In genomic region chr1:201021333-201022177, GRCh38 we compare ENCODE assay signal across 10 cellular contexts. TPM values are rescaled to one million over a fixed set of nuclear protein-coding genes. Genes with fewer than 3 reads are reported as not detected.
A peak's percentile ranks its signal among the peaks of the same experiment; 100 is the strongest.
DNase-seq lines count a peak whose midpoint lies in the region; ATAC-seq and TF ChIP-seq lines count a peak whose summit lies in the region.
"Had no signal": no experiment of that assay in that cellular context is flagged by ENCODE, and none has a peak within 500 bp of the region (broad histone marks: within the 10 kb centered on the region; RNA-seq: fewer than 3 reads in every experiment).

No MANE protein-coding gene starts in this region.

- H3K9me3 ChIP-seq in CD4-positive, CD25-positive, alpha-beta regulatory T cell (ENCODE audit: control insufficient read depth in 2 of 2, low read length in 2 of 2): no peaks in the 10 kb centered on the region
- H3K9me3 ChIP-seq in mucosa of stomach (ENCODE audit: control insufficient read depth, low read length) (no peaks in the 10 kb centered on the region), esophagus squamous epithelium (no peaks in the 10 kb centered on the region)
- H3K9me3 ChIP-seq: heart right ventricle had no signal

- H3F3A ChIP-seq in GM23338 (replicated peaks; ENCODE audit: low read depth): 0 out of 2 replicates have a peak, but pooled peaks cover 3% of the 10 kb centered on the region

- peaks cover 3% of the 10 kb centered on the region for H4K20me1 ChIP-seq in GM23338 (replicated peaks; ENCODE audit: insufficient read depth)

- H3K79me2 ChIP-seq in GM23338 (replicated peaks; ENCODE audit: insufficient read depth): peaks cover 46% of the 10 kb centered on the region

- no peaks in the 10 kb centered on the region for H3K9me2 ChIP-seq in GM23338 (ENCODE audit: insufficient read depth)

- H3K27me3 ChIP-seq in CD4-positive, CD25-positive, alpha-beta regulatory T cell (ENCODE audit: control insufficient read depth, insufficient read depth, low read length): no peaks in the 10 kb centered on the region
- H3K27me3 ChIP-seq in GM23338 (ENCODE audit: insufficient read depth): no peaks in the 10 kb centered on the region
- H3K27me3 ChIP-seq in mucosa of stomach (ENCODE audit: control insufficient read depth, insufficient read depth, low read length): peaks cover 10% of the 10 kb centered on the region
- peaks cover 0 to 34% (median 0%) of the 10 kb centered on the region in 4 donors for H3K27me3 ChIP-seq in esophagus squamous epithelium

- H3K27me3 Mint-ChIP-seq in CD4-positive, CD25-positive, alpha-beta regulatory T cell: peaks cover 4% of the 10 kb centered on the region
- peaks cover 30% of the 10 kb centered on the region for H3K27me3 Mint-ChIP-seq in GM23338 (ENCODE audit: insufficient read depth, low read depth, poor library complexity)
- H3K27me3 Mint-ChIP-seq in activated CD8-positive, alpha-beta T cell treated with anti-CD3 and anti-CD28 coated beads, Interleukin-2, amount 10 ng/mL, durations not matched to agents 7 days and 5 days (ENCODE audit: low read depth): no peaks in the 10 kb centered on the region

- peak overlapping the region; percentile 86 for H3K4me3 ChIP-seq in CD4-positive, CD25-positive, alpha-beta regulatory T cell (ENCODE audit: low read depth, low read length)
- H3K4me3 ChIP-seq in GM23338 (peak overlapping the region; percentile 82), mucosa of stomach (ENCODE audit: low read length) (no peak overlapping the region), esophagus squamous epithelium (peak overlapping the region in 2 of 4 donors; percentile 61 to 79)

- TF ChIP-seq POLR2A in esophagus squamous epithelium (IDR thresholded peaks at IDR 0.05): no peak

- peak in 1 of 3 donors; percentile 43 for DNase-seq in CD4-positive, CD25-positive, alpha-beta regulatory T cell
- DNase-seq in GM23338 (ENCODE audit: low spot score) (no peak), esophagus squamous epithelium (lab: John Stamatoyannopoulos, UW) (no peak), Right ventricle myocardium inferior (ENCODE audit: missing footprints) (no peak)
- DNase-seq in activated CD8-positive, alpha-beta T cell treated with anti-CD3 and anti-CD28 coated beads, Interleukin-2, amount 10 ng/mL, durations not matched to agents 7 days and 5 days: peak; percentile 62
- DNase-seq in effector CD8-positive, alpha-beta T cell (lab: John Stamatoyannopoulos, UW): no peak
- DNase-seq: DMS153, heart right ventricle had no signal

- H3K36me3 ChIP-seq in CD4-positive, CD25-positive, alpha-beta regulatory T cell (ENCODE audit: control insufficient read depth, insufficient read depth, low read length): no peaks in the 10 kb centered on the region
- H3K36me3 ChIP-seq in GM23338 (ENCODE audit: insufficient read depth) (peaks cover 5% of the 10 kb centered on the region; the same call in 1 of the 2 replicates), mucosa of stomach (ENCODE audit: control insufficient read depth, insufficient read depth, low read length) (no peaks in the 10 kb centered on the region), esophagus squamous epithelium (no peaks in the 10 kb centered on the region)
- H3K36me3 ChIP-seq: heart right ventricle had no signal

- peak overlapping the region; percentile 92 to 98 (median 96) for H3K27ac Mint-ChIP-seq in CD4-positive, CD25-positive, alpha-beta regulatory T cell
- H3K27ac Mint-ChIP-seq in GM23338: no peak overlapping the region
- H3K27ac Mint-ChIP-seq in activated CD8-positive, alpha-beta T cell treated with anti-CD3 and anti-CD28 coated beads, Interleukin-2, amount 10 ng/mL, durations not matched to agents 7 days and 5 days: peak overlapping the region; percentile 100

- peak overlapping the region; percentile 97 to 99 (median 98) for H3K4me3 Mint-ChIP-seq in CD4-positive, CD25-positive, alpha-beta regulatory T cell
- peak overlapping the region; percentile 83 for H3K4me3 Mint-ChIP-seq in GM23338
- H3K4me3 Mint-ChIP-seq in activated CD8-positive, alpha-beta T cell treated with anti-CD3 and anti-CD28 coated beads, Interleukin-2, amount 10 ng/mL, durations not matched to agents 7 days and 5 days: peak overlapping the region; percentile 93

- ATAC-seq in CD4-positive, CD25-positive, alpha-beta regulatory T cell (ENCODE audit: low read depth in 2 of 2): no peak
- ATAC-seq in GM23338 (peak; percentile 11), Right ventricle myocardium inferior (no peak)
- no peak for ATAC-seq in activated CD8-positive, alpha-beta T cell treated with anti-CD3 and anti-CD28 coated beads, Interleukin-2, amount 10 ng/mL, durations not matched to agents 7 days and 5 days
- no peak for ATAC-seq in activated CD4-positive, CD25-positive, alpha-beta regulatory T cell treated with anti-CD3 and anti-CD28 coated beads, Interleukin-2, amount 50 U/mL, for 24 hours

- H3K4me1 Mint-ChIP-seq in CD4-positive, CD25-positive, alpha-beta regulatory T cell: peaks cover 6 to 89% (median 52%) of the 10 kb centered on the region in 4 donors
- H3K4me1 Mint-ChIP-seq in GM23338: peaks cover 84% of the 10 kb centered on the region
- peaks cover 71% of the 10 kb centered on the region for H3K4me1 Mint-ChIP-seq in activated CD8-positive, alpha-beta T cell treated with anti-CD3 and anti-CD28 coated beads, Interleukin-2, amount 10 ng/mL, durations not matched to agents 7 days and 5 days (ENCODE audit: low read depth)

- POLR2A ChIA-PET in activated CD8-positive, alpha-beta T cell treated with anti-CD3 and anti-CD28 coated beads, Interleukin-2, amount 10 ng/mL, durations not matched to agents 7 days and 5 days (lab: Charles Lee): interaction anchor here (0.6 to 2.2 kb wide), 4 partner anchors 10 to 1575 kb away, joined by 3 to 9 read pairs (median 6); no protein-coding TSS in a partner anchor

- 45 to 60% methylated on average over 1 to 2 of the region's 9 CpGs for WGBS in esophagus squamous epithelium, 2 donors

- H3K4me2 ChIP-seq in GM23338: peak overlapping the region; percentile 98

- peak overlapping the region; percentile 39 for H3K9ac ChIP-seq in mucosa of stomach (ENCODE audit: low read length)

- CTCF ChIA-PET in activated CD8-positive, alpha-beta T cell treated with anti-CD3 and anti-CD28 coated beads, Interleukin-2, amount 10 ng/mL, durations not matched to agents 7 days and 5 days (lab: Charles Lee): interaction anchor here (1.1 to 10.9 kb wide), 8 partner anchors 11 to 400 kb away, joined by 5 to 130 read pairs (median 12); no protein-coding TSS in a partner anchor

- H3K4me1 ChIP-seq in CD4-positive, CD25-positive, alpha-beta regulatory T cell (ENCODE audit: control insufficient read depth, insufficient read depth, low read length, poor library complexity, severe bottlenecking): peaks cover 84% of the 10 kb centered on the region
- H3K4me1 ChIP-seq in GM23338 (ENCODE audit: insufficient read depth) (peaks cover 64% of the 10 kb centered on the region), mucosa of stomach (ENCODE audit: control insufficient read depth, insufficient read depth, low read length) (peaks cover 40% of the 10 kb centered on the region), esophagus squamous epithelium (peaks cover 26 to 82% (median 44%) of the 10 kb centered on the region in 3 donors)

- peaks cover 4% of the 10 kb centered on the region for H3K36me3 Mint-ChIP-seq in CD4-positive, CD25-positive, alpha-beta regulatory T cell
- peaks cover 13% of the 10 kb centered on the region for H3K36me3 Mint-ChIP-seq in GM23338 (ENCODE audit: low read depth)
- peaks cover 58% of the 10 kb centered on the region for H3K36me3 Mint-ChIP-seq in activated CD8-positive, alpha-beta T cell treated with anti-CD3 and anti-CD28 coated beads, Interleukin-2, amount 10 ng/mL, durations not matched to agents 7 days and 5 days (ENCODE audit: low read depth)

- no peak for TF ChIP-seq CTCF in GM23338 (conservative IDR thresholded peaks at IDR 0.05; ENCODE audit: low read depth in 2 of 2)
- no peak for TF ChIP-seq CTCF in esophagus squamous epithelium (IDR thresholded peaks at IDR 0.05)

- intact Hi-C loops in esophagus squamous epithelium (cut with DNase I): no loop called here
- intact Hi-C loops in Right ventricle myocardium inferior (cut with DNase I): loop anchor here (5.0 kb wide), 1 partner anchor 49 kb away; no protein-coding TSS in a partner anchor

- H3K9me3 Mint-ChIP-seq in CD4-positive, CD25-positive, alpha-beta regulatory T cell: no peaks in the 10 kb centered on the region
- no peaks in the 10 kb centered on the region for H3K9me3 Mint-ChIP-seq in GM23338
- H3K9me3 Mint-ChIP-seq in activated CD8-positive, alpha-beta T cell treated with anti-CD3 and anti-CD28 coated beads, Interleukin-2, amount 10 ng/mL, durations not matched to agents 7 days and 5 days (ENCODE audit: insufficient read depth): no peaks in the 10 kb centered on the region

- H2AFZ ChIP-seq in GM23338: no peak overlapping the region

- peak overlapping the region; percentile 87 for H3K27ac ChIP-seq in CD4-positive, CD25-positive, alpha-beta regulatory T cell (ENCODE audit: insufficient read depth, low read length, poor library complexity, severe bottlenecking)
- H3K27ac ChIP-seq in GM23338 (ENCODE audit: low read depth): no peak overlapping the region
- peak overlapping the region in 2 of 4 donors; percentile 72 to 78 for H3K27ac ChIP-seq in esophagus squamous epithelium

TF ChIP-seq in GM23338, 12 proteins besides CTCF, POLR2A, EP300 and RAD21 (continues in another document):
- no peak for TF ChIP-seq JUNB (IDR thresholded peaks at IDR 0.05; ENCODE audit: unreplicated experiment)
- TF ChIP-seq EZH2 (IDR thresholded peaks at IDR 0.05; ENCODE audit: low read depth, unreplicated experiment): no peak
- TF ChIP-seq ETS1 (IDR thresholded peaks at IDR 0.05): no peak
- no peak for TF ChIP-seq ZNF114 (CRISPR knock-in tag; IDR thresholded peaks at IDR 0.05)
- no peak for TF ChIP-seq NANOG (IDR thresholded peaks at IDR 0.05; ENCODE audit: borderline replicate concordance)
- TF ChIP-seq POLR2AphosphoS5 (IDR thresholded peaks at IDR 0.05; ENCODE audit: low read depth): no peak

RNA-seq across cellular contexts. Expression of gene KIF21B, which starts 2.0 kb away (rescaled TPM):
- total RNA-seq in CD4-positive, CD25-positive, alpha-beta regulatory T cell: 96.9 TPM
- 1 to 10 TPM; 2.3 to 3.5 (median 3.0) TPM for polyA plus RNA-seq in CD4-positive, CD25-positive, alpha-beta regulatory T cell
- 26.6 and 34.3 TPM in 2 replicates for total RNA-seq in GM23338 (2014; rRNA removed; shearing (Covaris generic))
- 4.6 and 5.3 TPM in 2 replicates for polyA plus RNA-seq in GM23338 (2016; fragmentation: Nextera tagmentation; extraction: Ambion mirVana)
- total RNA-seq in activated CD8-positive, alpha-beta T cell treated with anti-CD3 and anti-CD28 coated beads, Interleukin-2, amount 10 ng/mL, durations not matched to agents 7 days and 5 days: 100 to 1,000 TPM; 158 to 162 TPM
- total RNA-seq in esophagus squamous epithelium (1 to 10 TPM in 2 of 4 donors, under 1 TPM in 2; 0.53 to 2.1 (median 1.0) TPM), Right ventricle myocardium inferior (0.43 TPM)
